Comparison of ENCODE assay signal across 9 cellular contexts in genomic region chr5:22852807-22853670, GRCh38. TPM values are rescaled to one million over a fixed set of nuclear protein-coding genes. Genes with fewer than 3 reads are reported as not detected.
DNase-seq lines count a peak whose midpoint lies in the region; ATAC-seq and TF ChIP-seq lines count a peak whose summit lies in the region.
"Had no signal": no experiment of that assay in that cellular context is flagged by ENCODE, and none has a peak within 500 bp of the region (broad histone marks: within the 10 kb centered on the region; RNA-seq: fewer than 3 reads in every experiment).

CDH12 (minus strand) TSS chr5:22853344.

- peaks cover 58% of the 10 kb centered on the region for H3K27me3 ChIP-seq in cardiac muscle cell
- no peaks in the 10 kb centered on the region for H3K27me3 ChIP-seq in WERI-Rb-1 (ENCODE audit: insufficient read depth, low read depth, severe bottlenecking)
- no peaks in the 10 kb centered on the region for H3K27me3 ChIP-seq in effector memory CD4-positive, alpha-beta T cell (replicated peaks; ENCODE audit: control insufficient read depth, insufficient read depth, low read length, poor library complexity, severe bottlenecking)

- H3K4me1 ChIP-seq in cardiac muscle cell (ENCODE audit: low read depth): no peaks in the 10 kb centered on the region
- no peaks in the 10 kb centered on the region for H3K4me1 ChIP-seq in effector memory CD4-positive, alpha-beta T cell (ENCODE audit: control insufficient read depth, insufficient read depth, low read length, poor library complexity, severe bottlenecking)

- TF ChIP-seq CTCF in cardiac muscle cell (IDR thresholded peaks at IDR 0.05; ENCODE audit: low read depth, low read length) (no peak), WERI-Rb-1 (IDR thresholded peaks at IDR 0.05; ENCODE audit: low read depth, low read length) (peak; percentile 33; the same call in 1 of the 2 replicates), type B pancreatic cell (conservative IDR thresholded peaks at IDR 0.05) (peak; percentile 34)

- H3K4me3 Mint-ChIP-seq in type B pancreatic cell: peak within 1 kb of the TSS; percentile 94

- H3K4me3 ChIP-seq in cardiac muscle cell (peak within 1 kb of the TSS; percentile 26), WERI-Rb-1 (ENCODE audit: low read depth, low read length) (peak within 1 kb of the TSS; percentile 79)
- no peak within 1 kb of the TSS for H3K4me3 ChIP-seq in effector memory CD4-positive, alpha-beta T cell (ENCODE audit: insufficient read depth, low read depth, low read length, poor library complexity, severe bottlenecking)

- ATAC-seq in left ventricle myocardium superior: no peak

- intact Hi-C loops in left ventricle myocardium superior (cut with micrococcal nuclease): no loop called here

- no peaks in the 10 kb centered on the region for H3K36me3 Mint-ChIP-seq in type B pancreatic cell

- H3K27ac Mint-ChIP-seq in type B pancreatic cell: no peak within 1 kb of the TSS

- H3K36me3 ChIP-seq in cardiac muscle cell (no peaks in the 10 kb centered on the region), WERI-Rb-1 (no peaks in the 10 kb centered on the region)
- H3K36me3 ChIP-seq in effector memory CD4-positive, alpha-beta T cell (ENCODE audit: control insufficient read depth, insufficient read depth, low read length): no peaks in the 10 kb centered on the region

- H3K9me3 ChIP-seq in cardiac muscle cell (ENCODE audit: low read depth) (no peaks in the 10 kb centered on the region), WERI-Rb-1 (ENCODE audit: severe bottlenecking) (no peaks in the 10 kb centered on the region)
- no peaks in the 10 kb centered on the region for H3K9me3 ChIP-seq in effector memory CD4-positive, alpha-beta T cell (ENCODE audit: control insufficient read depth, low read length)

- peaks cover 13% of the 10 kb centered on the region for H3K4me1 Mint-ChIP-seq in type B pancreatic cell (ENCODE audit: unreplicated experiment)

- H3K9me3 Mint-ChIP-seq in type B pancreatic cell: no peaks in the 10 kb centered on the region

- peak in 1 of 2 donors; percentile 55 for DNase-seq in cardiac muscle cell (ENCODE audit: low read depth in 1 of 2, low spot score in 1 of 2)
- DNase-seq in left ventricle myocardium superior: no peak
- peak; percentile 89 for DNase-seq in NCI-H1092 treated with DMSO at 0.1 percent for 48 hours (lab: John Stamatoyannopoulos, UW)
- DNase-seq in WERI-Rb-1: peak; percentile 79
- peak; percentile 13 for DNase-seq in iris pigment epithelial cell (ENCODE audit: low read depth)
- no peak for DNase-seq in type B pancreatic cell (ENCODE audit: extremely low spot score, unreplicated experiment)
- no peak for DNase-seq in stimulated activated CD4-positive, alpha-beta T cell treated with anti-CD3 and anti-CD28 coated beads, Interleukin-1b, Interleukin-23, amount 100 ng/mL, for 48 hours
- DNase-seq in effector memory CD4-positive, alpha-beta T cell: no peak

- H3K27ac ChIP-seq in cardiac muscle cell: no peak within 1 kb of the TSS
- peak within 1 kb of the TSS; percentile 28 for H3K27ac ChIP-seq in WERI-Rb-1
- no peak within 1 kb of the TSS for H3K27ac ChIP-seq in effector memory CD4-positive, alpha-beta T cell (ENCODE audit: insufficient read depth, low read length, poor library complexity, severe bottlenecking)

- peaks cover 72% of the 10 kb centered on the region for H3K27me3 Mint-ChIP-seq in type B pancreatic cell

RNA-seq across cellular contexts. Expression of gene CDH12, which starts in this region (rescaled TPM):
- total RNA-seq in cardiac muscle cell: 0.09 and 0.95 TPM in 2 replicates
- polyA plus RNA-seq in cardiac muscle cell: 0.56 and 0.97 TPM in 2 replicates
- not detected for total RNA-seq in left ventricle myocardium superior
- 7.8 and 10.2 TPM in 2 replicates for total RNA-seq in type B pancreatic cell (ENCODE audit: low replicate concordance)
- total RNA-seq: activated CD8-positive, alpha-beta memory T cell treated with anti-CD3 and anti-CD28 coated beads for 36 hours had no signal

Comparison
In these comparisons a context has a peak if more than half of its experiments do, and no peak if none do; other contexts are left out.
1. DNase-seq: peak in NCI-H1092 treated with DMSO at 0.1 percent for 48 hours (single experiment), WERI-Rb-1 (single experiment) and iris pigment epithelial cell (single experiment); none in left ventricle myocardium superior (single experiment), type B pancreatic cell (single experiment), stimulated activated CD4-positive, alpha-beta T cell treated with anti-CD3 and anti-CD28 coated beads, Interleukin-1b, Interleukin-23, amount 100 ng/mL, for 48 hours (single experiment) and effector memory CD4-positive, alpha-beta T cell (0 of 3).